In genomic region chr17:32755045-32755805, GRCh38 we compare ENCODE assay signal across 1 cellular context.
TF ChIP-seq lines count a peak whose summit lies in the region.

No MANE protein-coding gene starts in this region.

TF ChIP-seq in HEK293, 187 proteins besides CTCF, POLR2A, EP300 and RAD21 (continued from another document):
- no peak for TF ChIP-seq ZBTB11 (tag by site-specific recombination; conservative IDR thresholded peaks at IDR 0.05; ENCODE audit: low read depth)
- TF ChIP-seq ZNF132 (tag by site-specific recombination; IDR thresholded peaks at IDR 0.05; ENCODE audit: borderline replicate concordance), result no peak
- no peak for TF ChIP-seq ZNF580 (tag by site-specific recombination; IDR thresholded peaks at IDR 0.05)
- TF ChIP-seq ZNF146 (tag by site-specific recombination; IDR thresholded peaks at IDR 0.05), result no peak
- no peak for TF ChIP-seq ZNF530 (tag by site-specific recombination; IDR thresholded peaks at IDR 0.05; ENCODE audit: low read depth)
- TF ChIP-seq ZNF324 (tag by site-specific recombination; IDR thresholded peaks at IDR 0.05), result no peak
- no peak for TF ChIP-seq ZNF626 (tag by site-specific recombination; IDR thresholded peaks at IDR 0.05)
- TF ChIP-seq SP2 (tag by site-specific recombination; IDR thresholded peaks at IDR 0.05), result no peak
- no peak for TF ChIP-seq ZNF518A (tag by site-specific recombination; conservative IDR thresholded peaks at IDR 0.05; ENCODE audit: low read depth)
- TF ChIP-seq ZNF416 (tag by site-specific recombination; IDR thresholded peaks at IDR 0.05), result no peak
- no peak for TF ChIP-seq ZNF433 (tag by site-specific recombination; IDR thresholded peaks at IDR 0.05; ENCODE audit: low read depth)
- TF ChIP-seq ZNF140 (tag by site-specific recombination; IDR thresholded peaks at IDR 0.05), result no peak
- no peak for TF ChIP-seq ZBTB1 (tag by site-specific recombination; IDR thresholded peaks at IDR 0.05)
- no peak for TF ChIP-seq ZNF48 (tag by site-specific recombination; IDR thresholded peaks at IDR 0.05)
- TF ChIP-seq ZNF791 (tag by site-specific recombination; IDR thresholded peaks at IDR 0.05), result no peak
- no peak for TF ChIP-seq KLF16 (tag by site-specific recombination; IDR thresholded peaks at IDR 0.05)
- TF ChIP-seq ZNF645 (tag by site-specific recombination; IDR thresholded peaks at IDR 0.05), result no peak
- TF ChIP-seq ZNF449 (tag by site-specific recombination; IDR thresholded peaks at IDR 0.05), result no peak
- no peak for TF ChIP-seq YY2 (tag by site-specific recombination; IDR thresholded peaks at IDR 0.05)
- TF ChIP-seq ZNF514 (tag by site-specific recombination; IDR thresholded peaks at IDR 0.05), result no peak
- peak; percentile 96 for TF ChIP-seq ATF2 (tag by site-specific recombination; IDR thresholded peaks at IDR 0.05; ENCODE audit: low read depth)
- TF ChIP-seq ZBTB26 (tag by site-specific recombination; optimal IDR thresholded peaks at IDR 0.05), result no peak
- TF ChIP-seq ZNF654 (tag by site-specific recombination; IDR thresholded peaks at IDR 0.05; ENCODE audit: low read depth), result peak; percentile 92
- TF ChIP-seq ZNF274 (IDR thresholded peaks at IDR 0.05; ENCODE audit: low read length), result no peak
- TF ChIP-seq ZNF274 (tag by site-specific recombination; IDR thresholded peaks at IDR 0.05; ENCODE audit: borderline replicate concordance), result no peak
- TF ChIP-seq ZNF391 (tag by site-specific recombination; IDR thresholded peaks at IDR 0.05; ENCODE audit: borderline replicate concordance, low read depth), result no peak
- TF ChIP-seq ZBTB6 (tag by site-specific recombination; IDR thresholded peaks at IDR 0.05), result no peak
- no peak for TF ChIP-seq ZNF704 (tag by site-specific recombination; IDR thresholded peaks at IDR 0.05)
- TF ChIP-seq HOXC10 (CRISPR knock-in tag; IDR thresholded peaks at IDR 0.05), result no peak
- TF ChIP-seq ZNF341 (tag by site-specific recombination; IDR thresholded peaks at IDR 0.05; ENCODE audit: low read depth), result no peak
- TF ChIP-seq TSHZ1 (tag by site-specific recombination; IDR thresholded peaks at IDR 0.05; ENCODE audit: borderline replicate concordance), result no peak
- TF ChIP-seq ZNF157 (tag by site-specific recombination; IDR thresholded peaks at IDR 0.05), result no peak
- no peak for TF ChIP-seq ZNF623 (tag by site-specific recombination; IDR thresholded peaks at IDR 0.05)
- peak; percentile 56 for TF ChIP-seq FEZF1 (tag by site-specific recombination; IDR thresholded peaks at IDR 0.05)
